Comparison of ENCODE assay signal across 1 cellular context in the genomic region with DNA sequence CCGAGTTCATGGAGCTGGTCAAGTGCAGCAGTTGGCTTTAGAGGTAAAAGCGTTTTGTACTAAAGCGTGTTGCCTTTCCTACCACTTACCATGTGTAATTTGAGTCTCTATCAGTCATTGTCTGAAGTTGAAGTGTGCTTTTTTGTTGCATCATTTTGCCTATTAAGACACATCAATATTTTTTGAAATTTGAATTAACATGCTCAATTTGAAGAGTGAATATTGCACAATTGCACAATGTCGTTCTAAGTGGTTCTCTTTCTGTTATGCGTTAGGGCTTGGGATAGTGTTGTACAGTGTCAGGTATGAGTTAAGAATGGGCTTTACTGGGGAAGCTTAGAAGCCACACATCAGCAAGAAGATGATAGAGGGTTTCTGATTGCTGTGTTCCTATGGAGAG.
TF ChIP-seq lines count a peak whose summit lies in the region.

No MANE protein-coding gene starts in this region.

TF ChIP-seq in GM23338, 12 proteins besides CTCF, POLR2A, EP300 and RAD21 (continued from another document):
- TF ChIP-seq, protein P1, sequence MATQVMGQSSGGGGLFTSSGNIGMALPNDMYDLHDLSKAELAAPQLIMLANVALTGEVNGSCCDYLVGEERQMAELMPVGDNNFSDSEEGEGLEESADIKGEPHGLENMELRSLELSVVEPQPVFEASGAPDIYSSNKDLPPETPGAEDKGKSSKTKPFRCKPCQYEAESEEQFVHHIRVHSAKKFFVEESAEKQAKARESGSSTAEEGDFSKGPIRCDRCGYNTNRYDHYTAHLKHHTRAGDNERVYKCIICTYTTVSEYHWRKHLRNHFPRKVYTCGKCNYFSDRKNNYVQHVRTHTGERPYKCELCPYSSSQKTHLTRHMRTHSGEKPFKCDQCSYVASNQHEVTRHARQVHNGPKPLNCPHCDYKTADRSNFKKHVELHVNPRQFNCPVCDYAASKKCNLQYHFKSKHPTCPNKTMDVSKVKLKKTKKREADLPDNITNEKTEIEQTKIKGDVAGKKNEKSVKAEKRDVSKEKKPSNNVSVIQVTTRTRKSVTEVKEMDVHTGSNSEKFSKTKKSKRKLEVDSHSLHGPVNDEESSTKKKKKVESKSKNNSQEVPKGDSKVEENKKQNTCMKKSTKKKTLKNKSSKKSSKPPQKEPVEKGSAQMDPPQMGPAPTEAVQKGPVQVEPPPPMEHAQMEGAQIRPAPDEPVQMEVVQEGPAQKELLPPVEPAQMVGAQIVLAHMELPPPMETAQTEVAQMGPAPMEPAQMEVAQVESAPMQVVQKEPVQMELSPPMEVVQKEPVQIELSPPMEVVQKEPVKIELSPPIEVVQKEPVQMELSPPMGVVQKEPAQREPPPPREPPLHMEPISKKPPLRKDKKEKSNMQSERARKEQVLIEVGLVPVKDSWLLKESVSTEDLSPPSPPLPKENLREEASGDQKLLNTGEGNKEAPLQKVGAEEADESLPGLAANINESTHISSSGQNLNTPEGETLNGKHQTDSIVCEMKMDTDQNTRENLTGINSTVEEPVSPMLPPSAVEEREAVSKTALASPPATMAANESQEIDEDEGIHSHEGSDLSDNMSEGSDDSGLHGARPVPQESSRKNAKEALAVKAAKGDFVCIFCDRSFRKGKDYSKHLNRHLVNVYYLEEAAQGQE (IDR thresholded peaks at IDR 0.05; ENCODE audit: unreplicated experiment): no peak
- TF ChIP-seq JUNB (IDR thresholded peaks at IDR 0.05; ENCODE audit: unreplicated experiment) (no peak), ZNF114 (CRISPR knock-in tag; IDR thresholded peaks at IDR 0.05) (no peak), NANOG (IDR thresholded peaks at IDR 0.05; ENCODE audit: borderline replicate concordance) (no peak), EZH2 (IDR thresholded peaks at IDR 0.05; ENCODE audit: low read depth, unreplicated experiment) (no peak)
